Comparison of ENCODE assay signal across 21 cellular contexts in the genomic region with DNA sequence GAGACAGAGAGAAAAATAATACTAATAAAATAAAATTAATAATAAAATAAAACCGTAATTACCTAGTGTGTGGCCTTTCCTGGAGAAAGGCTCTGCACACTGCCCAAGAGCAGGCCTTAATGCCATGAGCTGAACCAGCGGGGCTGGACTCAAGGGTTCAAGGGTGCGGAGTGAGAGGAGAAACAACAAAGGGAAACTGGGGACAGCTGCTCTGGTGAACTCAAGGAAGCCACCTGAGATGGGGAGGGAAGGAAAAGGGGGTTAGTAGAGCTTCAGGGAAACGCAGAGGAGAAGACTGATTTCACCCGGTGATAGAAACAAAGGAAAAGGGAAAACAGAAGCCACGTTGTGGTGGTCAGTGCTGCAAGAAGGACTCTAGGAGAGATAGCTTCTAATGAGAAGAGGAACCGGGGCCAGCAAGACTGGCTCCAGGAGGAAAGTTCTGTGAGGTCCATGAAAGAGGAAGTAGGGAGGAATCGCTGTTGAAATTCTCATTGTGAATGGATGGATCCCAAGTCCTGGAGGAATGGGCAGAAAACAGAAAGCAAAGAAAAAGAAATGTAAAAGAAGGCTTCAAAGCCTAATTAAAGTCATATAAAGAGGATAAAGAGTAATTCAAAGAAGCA. TPM values are rescaled to one million over a fixed set of nuclear protein-coding genes. Genes with fewer than 3 reads are reported as not detected.
DNase-seq lines count a peak whose midpoint lies in the region; ATAC-seq and TF ChIP-seq lines count a peak whose summit lies in the region.
"Had no signal": no experiment of that assay in that cellular context is flagged by ENCODE, and none has a peak within 500 bp of the region (broad histone marks: within the 10 kb centered on the region; RNA-seq: fewer than 3 reads in every experiment).

No MANE protein-coding gene starts in this region.

- H3K27ac Mint-ChIP-seq in CD4-positive, alpha-beta T cell, result peak overlapping the region; percentile 37
- H3K27ac Mint-ChIP-seq: activated naive CD4-positive, alpha-beta T cell treated with anti-CD3 and anti-CD28 coated beads, Interleukin-2, amount 10 ng/mL, durations not matched to agents 7 days and 5 days had no signal

- CTCF ChIA-PET in CD4-positive, alpha-beta T cell (lab: Charles Lee), result no interaction called here

- H3K4me3 ChIP-seq in esophagus muscularis mucosa, result no peak overlapping the region
- H3K4me3 ChIP-seq in HAP-1, result no peak overlapping the region
- H3K4me3 ChIP-seq: BLaER1, SJCRH30 had no signal

- ATAC-seq in CD4-positive, alpha-beta T cell (ENCODE audit: poor library complexity), result no peak
- ATAC-seq: PC-3 had no signal

- H3K27me3 Mint-ChIP-seq in CD4-positive, alpha-beta T cell, result no peaks in the 10 kb centered on the region
- H3K27me3 Mint-ChIP-seq: central memory CD8-positive, alpha-beta T cell had no signal

- H3K27me3 ChIP-seq in CD4-positive, alpha-beta T cell (ENCODE audit: control insufficient read depth, insufficient read depth, low read length), result no peaks in the 10 kb centered on the region
- H3K27me3 ChIP-seq in esophagus muscularis mucosa (no peaks in the 10 kb centered on the region), HAP-1 (ENCODE audit: low read depth) (no peaks in the 10 kb centered on the region)
- H3K27me3 ChIP-seq: BLaER1, SJCRH30 had no signal

- in situ Hi-C loops in HAP-1 (cut with MboI; ENCODE audit: low sequenced_read_pairs), result no loop called here

- DNase-seq in SIG-M5 treated with dmso at 0.1 percent for 504 hours (lab: John Stamatoyannopoulos, UW; ENCODE audit: unreplicated experiment), result peak; percentile 10
- no peak for DNase-seq in SIG-M5 (lab: John Stamatoyannopoulos, UW)
- DNase-seq in CD4-positive, alpha-beta T cell, result no peak
- peak; percentile 12 for DNase-seq in OCI-M1 (lab: John Stamatoyannopoulos, UW)
- DNase-seq in esophagus muscularis mucosa (ENCODE audit: extremely low spot score), result peak; percentile 53
- DNase-seq in SKM-1 (lab: John Stamatoyannopoulos, UW; ENCODE audit: unreplicated experiment), result no peak
- no peak for DNase-seq in H4 (ENCODE audit: low spot score)
- no peak for DNase-seq in HAP-1 (ENCODE audit: low spot score in 2 of 2)
- DNase-seq: activated CD4-positive, CD25-positive, alpha-beta regulatory T cell treated with anti-CD3 and anti-CD28 coated beads, Interleukin-2, amount 50 U/mL, for 72 hours; activated naive CD4-positive, alpha-beta T cell treated with anti-CD3 and anti-CD28 coated beads, Interleukin-2, amount 10 ng/mL, durations not matched to agents 7 days and 5 days; hypothalamus; NCI-H1436; NCI-H524; PC-3; SJCRH30 had no signal

- 81% methylated on average over 8 of the region's 8 CpGs for WGBS in esophagus muscularis mucosa

- POLR2A ChIA-PET in CD4-positive, alpha-beta T cell (lab: Charles Lee), result no interaction called here

- no peak overlapping the region for H3K27ac ChIP-seq in CD4-positive, alpha-beta T cell (ENCODE audit: low read depth, low read length)
- no peak overlapping the region for H3K27ac ChIP-seq in esophagus muscularis mucosa (replicated peaks in 1 of 4)
- H3K27ac ChIP-seq: BLaER1, SJCRH30 had no signal

- no peak for TF ChIP-seq POLR2A in esophagus muscularis mucosa (IDR thresholded peaks at IDR 0.05; ENCODE audit: low read depth)

- H3K36me3 ChIP-seq in esophagus muscularis mucosa, result no peaks in the 10 kb centered on the region
- no peaks in the 10 kb centered on the region for H3K36me3 ChIP-seq in HAP-1 (replicated peaks)
- H3K36me3 ChIP-seq: BLaER1, SJCRH30 had no signal

- no peak for TF ChIP-seq EP300 in esophagus muscularis mucosa (IDR thresholded peaks at IDR 0.05)

- TF ChIP-seq CTCF in CD4-positive, alpha-beta T cell (IDR thresholded peaks at IDR 0.05), result no peak
- no peak for TF ChIP-seq CTCF in esophagus muscularis mucosa (IDR thresholded peaks at IDR 0.05)

- intact Hi-C loops in CD4-positive, alpha-beta T cell (cut with DNase I, micrococcal nuclease), result no loop called here
- intact Hi-C loops in esophagus muscularis mucosa (cut with DNase I), result no loop called here

- peaks cover 6% of the 10 kb centered on the region for H3K9me3 Mint-ChIP-seq in CD4-positive, alpha-beta T cell
- H3K9me3 Mint-ChIP-seq: central memory CD8-positive, alpha-beta T cell had no signal

- no peaks in the 10 kb centered on the region for H3K9me3 ChIP-seq in CD4-positive, alpha-beta T cell (ENCODE audit: control insufficient read depth, low read length)
- H3K9me3 ChIP-seq in esophagus muscularis mucosa (no peaks in the 10 kb centered on the region), HAP-1 (peaks cover 5% of the 10 kb centered on the region; the same call in 1 of the 2 replicates)
- H3K9me3 ChIP-seq: SJCRH30 had no signal

- no peaks in the 10 kb centered on the region for H3K36me3 Mint-ChIP-seq in CD4-positive, alpha-beta T cell (ENCODE audit: low read depth)

- H3K4me3 Mint-ChIP-seq in CD4-positive, alpha-beta T cell, result no peak overlapping the region
- H3K4me3 Mint-ChIP-seq: activated naive CD4-positive, alpha-beta T cell treated with anti-CD3 and anti-CD28 coated beads, Interleukin-2, amount 10 ng/mL, durations not matched to agents 7 days and 5 days; central memory CD8-positive, alpha-beta T cell had no signal

- H3K4me1 ChIP-seq in esophagus muscularis mucosa (peaks cover 0 to 7% (median 0%) of the 10 kb centered on the region in 4 donors), HAP-1 (no peaks in the 10 kb centered on the region)

- peaks cover 35% of the 10 kb centered on the region for H3K4me1 Mint-ChIP-seq in CD4-positive, alpha-beta T cell (ENCODE audit: low read depth)

RNA-seq across cellular contexts. Expression of gene BCL2L14, which starts 48.3 kb away (rescaled TPM):
- under 1 TPM; 0.28 to 0.38 TPM for total RNA-seq in CD4-positive, alpha-beta T cell
- not detected for total RNA-seq in esophagus muscularis mucosa
- not detected in 2 replicates for total RNA-seq in H4 (2014; rRNA removed; shearing (Covaris generic))
- total RNA-seq: astrocyte, frontal cortex, G401, lower leg skin, PC-3, SJCRH30 had no signal

Comparison
In these comparisons a context has a peak if more than half of its experiments do, and no peak if none do; other contexts are left out.
1. DNase-seq: peak in SIG-M5 treated with dmso at 0.1 percent for 504 hours (single experiment), OCI-M1 (single experiment) and esophagus muscularis mucosa (single experiment); none in SIG-M5 (single experiment), CD4-positive, alpha-beta T cell (0 of 10), SKM-1 (single experiment), H4 (single experiment) and HAP-1 (0 of 2).